7 cellular contexts compared by ENCODE assay signal in the genomic region with DNA sequence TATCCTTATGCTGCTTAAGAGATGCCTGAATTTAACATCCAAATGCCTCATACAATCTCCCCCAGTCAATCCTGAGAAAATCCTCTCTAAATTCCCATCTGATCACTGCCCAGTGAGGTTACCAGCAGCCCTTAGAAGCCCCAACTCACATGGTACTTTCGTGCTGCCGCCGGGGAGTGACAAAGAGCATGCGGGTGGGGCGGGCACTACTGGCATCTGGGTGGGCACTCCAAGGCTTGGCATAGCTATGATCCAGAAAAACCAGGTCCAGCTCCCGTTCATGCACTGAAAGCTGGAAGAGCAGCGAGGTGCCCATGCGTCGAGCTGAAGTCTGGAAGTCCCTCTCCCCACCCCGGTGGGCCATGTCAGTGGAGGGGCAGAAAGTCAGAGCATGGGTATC. TPM values are rescaled to one million over a fixed set of nuclear protein-coding genes. Genes with fewer than 3 reads are reported as not detected.
DNase-seq lines count a peak whose midpoint lies in the region; ATAC-seq lines count a peak whose summit lies in the region.

No MANE protein-coding gene starts in this region.

- peak overlapping the region; percentile 92 for H3K27ac Mint-ChIP-seq in activated CD4-positive, alpha-beta memory T cell treated with anti-CD3 and anti-CD28 coated beads, Interleukin-2, amount 10 ng/mL, durations not matched to agents 7 days and 5 days
- H3K27ac Mint-ChIP-seq in stimulated activated effector memory CD8-positive, alpha-beta T cell treated with anti-CD3 and anti-CD28 coated beads, Interleukin-12 subunit alpha, Interleukin-12 subunit beta, amount 100 ng/mL, for 72 hours, result peak overlapping the region; percentile 97

- H3K36me3 Mint-ChIP-seq in activated CD4-positive, alpha-beta memory T cell treated with anti-CD3 and anti-CD28 coated beads, Interleukin-2, amount 10 ng/mL, durations not matched to agents 7 days and 5 days (ENCODE audit: low read depth), result peaks cover 39% of the 10 kb centered on the region
- peaks cover 67% of the 10 kb centered on the region for H3K36me3 Mint-ChIP-seq in stimulated activated effector memory CD8-positive, alpha-beta T cell treated with anti-CD3 and anti-CD28 coated beads, Interleukin-12 subunit alpha, Interleukin-12 subunit beta, amount 100 ng/mL, for 72 hours

- no peak for ATAC-seq in stimulated activated effector memory CD8-positive, alpha-beta T cell treated with anti-CD3 and anti-CD28 coated beads, Interleukin-12 subunit alpha, Interleukin-12 subunit beta, amount 100 ng/mL, for 72 hours

- no peak overlapping the region for H3K9ac ChIP-seq in HUES6 (ENCODE audit: low read length)

- H3K27ac ChIP-seq in HUES6 (ENCODE audit: low read depth, low read length), result no peak overlapping the region

- H3K4me1 ChIP-seq in HUES6 (ENCODE audit: control insufficient read depth, insufficient read depth, low read length), result peaks cover 10% of the 10 kb centered on the region

- H3K9me3 Mint-ChIP-seq in activated CD4-positive, alpha-beta memory T cell treated with anti-CD3 and anti-CD28 coated beads, Interleukin-2, amount 10 ng/mL, durations not matched to agents 7 days and 5 days, result no peaks in the 10 kb centered on the region
- H3K9me3 Mint-ChIP-seq in stimulated activated effector memory CD8-positive, alpha-beta T cell treated with anti-CD3 and anti-CD28 coated beads, Interleukin-12 subunit alpha, Interleukin-12 subunit beta, amount 100 ng/mL, for 72 hours, result no peaks in the 10 kb centered on the region

- no peaks in the 10 kb centered on the region for H3K27me3 ChIP-seq in HUES6 (ENCODE audit: control insufficient read depth, insufficient read depth, low read length)

- POLR2A ChIA-PET in activated CD4-positive, alpha-beta memory T cell treated with anti-CD3 and anti-CD28 coated beads, Interleukin-2, amount 10 ng/mL, durations not matched to agents 7 days and 5 days (lab: Charles Lee), result interaction anchor here (0.9 to 4.0 kb wide), 14 partner anchors 10 to 326 kb away, joined by 3 to 58 read pairs (median 8); partner anchors contain the start of genes ARID5A, CNNM4 and LMAN2L

- peaks cover 8% of the 10 kb centered on the region for H3K27me3 Mint-ChIP-seq in activated CD4-positive, alpha-beta memory T cell treated with anti-CD3 and anti-CD28 coated beads, Interleukin-2, amount 10 ng/mL, durations not matched to agents 7 days and 5 days

- H3K4me1 Mint-ChIP-seq in activated CD4-positive, alpha-beta memory T cell treated with anti-CD3 and anti-CD28 coated beads, Interleukin-2, amount 10 ng/mL, durations not matched to agents 7 days and 5 days, result peaks cover 50% of the 10 kb centered on the region
- peaks cover 30% of the 10 kb centered on the region for H3K4me1 Mint-ChIP-seq in stimulated activated effector memory CD8-positive, alpha-beta T cell treated with anti-CD3 and anti-CD28 coated beads, Interleukin-12 subunit alpha, Interleukin-12 subunit beta, amount 100 ng/mL, for 72 hours

- CTCF ChIA-PET in activated CD4-positive, alpha-beta memory T cell treated with anti-CD3 and anti-CD28 coated beads, Interleukin-2, amount 10 ng/mL, durations not matched to agents 7 days and 5 days (lab: Charles Lee), result interaction anchor here (0.8 to 1.9 kb wide), 5 partner anchors 19 to 221 kb away, joined by 3 to 6 read pairs (median 4); partner anchors contain the start of gene ANKRD39

- peak overlapping the region; percentile 96 for H3K4me3 Mint-ChIP-seq in activated CD4-positive, alpha-beta memory T cell treated with anti-CD3 and anti-CD28 coated beads, Interleukin-2, amount 10 ng/mL, durations not matched to agents 7 days and 5 days
- H3K4me3 Mint-ChIP-seq in stimulated activated effector memory CD8-positive, alpha-beta T cell treated with anti-CD3 and anti-CD28 coated beads, Interleukin-12 subunit alpha, Interleukin-12 subunit beta, amount 100 ng/mL, for 72 hours, result peak overlapping the region; percentile 90

- H3K9me3 ChIP-seq in HUES6 (ENCODE audit: control insufficient read depth, insufficient read depth, low read depth, low read length) (no peaks in the 10 kb centered on the region), iPS-18c (ENCODE audit: control insufficient read depth, insufficient read depth, low read length) (no peaks in the 10 kb centered on the region)

- peaks cover 27% of the 10 kb centered on the region for H3K36me3 ChIP-seq in HUES6 (ENCODE audit: control insufficient read depth, insufficient read depth, low read length)

- H3K4me3 ChIP-seq in HUES6 (ENCODE audit: low read depth, low read length) (peak overlapping the region; percentile 91), iPS-18c (ENCODE audit: insufficient read depth, low read depth, low read length) (peak overlapping the region; percentile 81)

- DNase-seq in activated CD4-positive, alpha-beta memory T cell treated with anti-CD3 and anti-CD28 coated beads, Interleukin-2, amount 10 ng/mL, durations not matched to agents 7 days and 5 days, result no peak
- DNase-seq in stimulated activated effector memory CD8-positive, alpha-beta T cell treated with anti-CD3 and anti-CD28 coated beads, Interleukin-12 subunit alpha, Interleukin-12 subunit beta, amount 100 ng/mL, for 72 hours (ENCODE audit: low spot score in 2 of 2), result no peak
- DNase-seq in GM19238 (ENCODE audit: insufficient read length, low spot score), result no peak
- DNase-seq in cerebellar cortex (ENCODE audit: low spot score), result no peak
- DNase-seq in COLO829 (ENCODE audit: low spot score), result no peak

RNA-seq across cellular contexts. Expression of gene KANSL3, which starts 1.3 kb away (rescaled TPM):
- total RNA-seq in activated CD4-positive, alpha-beta memory T cell treated with anti-CD3 and anti-CD28 coated beads, Interleukin-2, amount 10 ng/mL, durations not matched to agents 7 days and 5 days, result 10 to 100 TPM; 58.2 to 60.9 TPM

RNA-seq across cellular contexts. Expression of gene FER1L5, which starts 5.8 kb away (rescaled TPM):
- total RNA-seq in activated CD4-positive, alpha-beta memory T cell treated with anti-CD3 and anti-CD28 coated beads, Interleukin-2, amount 10 ng/mL, durations not matched to agents 7 days and 5 days, result not detected
